Comparison of ENCODE assay signal across 17 cellular contexts in the genomic region with DNA sequence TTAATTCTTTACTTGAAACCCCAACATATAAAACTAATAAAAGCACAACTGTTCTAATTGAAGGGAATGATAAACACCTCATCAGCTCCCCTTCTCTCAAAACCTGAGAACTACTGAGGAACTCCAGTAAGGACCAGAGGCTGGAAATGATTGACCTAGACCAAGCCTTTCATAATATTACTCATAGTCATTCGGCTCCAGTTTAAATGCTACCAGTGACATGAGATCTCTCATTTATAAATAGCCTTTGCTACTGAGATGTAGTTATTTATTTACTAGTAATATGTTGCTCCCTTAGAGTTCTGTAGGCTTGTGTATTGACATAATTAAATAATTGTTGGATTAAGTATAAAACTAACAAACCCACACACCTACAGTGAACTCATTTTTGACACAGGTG.
DNase-seq lines count a peak whose midpoint lies in the region; ATAC-seq, FAIRE-seq and TF ChIP-seq lines count a peak whose summit lies in the region.
"Had no signal": no experiment of that assay in that cellular context is flagged by ENCODE, and none has a peak within 500 bp of the region (broad histone marks: within the 10 kb centered on the region; RNA-seq: fewer than 3 reads in every experiment).

No MANE protein-coding gene starts in this region.

- H3K4me3 Mint-ChIP-seq in activated CD4-positive, alpha-beta T cell treated with anti-CD3 and anti-CD28 coated beads for 36 hours = no peak overlapping the region
- H3K4me3 Mint-ChIP-seq: T-helper 2 cell treated with Interferon-gamma antibody and Interleukin-4, amounts not matched to agents 5 μg/mL and 100 μg/mL, for 36 hours had no signal

- H3K9me3 Mint-ChIP-seq in activated CD4-positive, alpha-beta T cell treated with anti-CD3 and anti-CD28 coated beads for 36 hours (ENCODE audit: low read depth) = no peaks in the 10 kb centered on the region

- H3K27me3 Mint-ChIP-seq in activated CD4-positive, alpha-beta T cell treated with anti-CD3 and anti-CD28 coated beads for 36 hours = no peaks in the 10 kb centered on the region

- no peaks in the 10 kb centered on the region for H3K4me1 Mint-ChIP-seq in activated CD4-positive, alpha-beta T cell treated with anti-CD3 and anti-CD28 coated beads for 36 hours

- no peak overlapping the region for H3K27ac Mint-ChIP-seq in activated CD4-positive, alpha-beta T cell treated with anti-CD3 and anti-CD28 coated beads for 36 hours
- H3K27ac Mint-ChIP-seq: T-helper 2 cell treated with Interferon-gamma antibody and Interleukin-4, amounts not matched to agents 5 μg/mL and 100 μg/mL, for 36 hours had no signal

- intact Hi-C loops in activated CD4-positive, alpha-beta T cell treated with anti-CD3 and anti-CD28 coated beads for 36 hours (cut with DNase I, micrococcal nuclease) = no loop called here

- CTCF ChIA-PET in activated CD4-positive, alpha-beta T cell treated with anti-CD3 and anti-CD28 coated beads for 36 hours (lab: Charles Lee) = no interaction called here

- POLR2A ChIA-PET in activated CD4-positive, alpha-beta T cell treated with anti-CD3 and anti-CD28 coated beads for 36 hours (lab: Charles Lee) = no interaction called here

- no peak for TF ChIP-seq POLR2A in GM12892 (IDR thresholded peaks at IDR 0.05; ENCODE audit: low read depth, low read length)

- peak; percentile 60 for ATAC-seq in GM19351 (IDR thresholded peaks at IDR 0.05; ENCODE audit: unreplicated experiment)
- ATAC-seq in HG02610 (IDR thresholded peaks at IDR 0.05; ENCODE audit: unreplicated experiment) = peak; percentile 65
- peak; percentile 99 for ATAC-seq in HG03175 (IDR thresholded peaks at IDR 0.05; ENCODE audit: unreplicated experiment)
- no peak for ATAC-seq in activated CD4-positive, alpha-beta T cell treated with anti-CD3 and anti-CD28 coated beads for 36 hours
- ATAC-seq: psoas muscle had no signal

- no peaks in the 10 kb centered on the region for H3K36me3 Mint-ChIP-seq in activated CD4-positive, alpha-beta T cell treated with anti-CD3 and anti-CD28 coated beads for 36 hours (ENCODE audit: low read depth)

- no peak for FAIRE-seq in GM12892 (lab: Jason Lieb, UNC)
- FAIRE-seq: frontal cortex, H1 had no signal

- DNase-seq in renal cortical epithelial cell (ENCODE audit: low read depth) = peak; percentile 95
- no peak for DNase-seq in NCI-H1930 (lab: John Stamatoyannopoulos, UW)
- DNase-seq in Ammon's horn (ENCODE audit: low spot score) = no peak
- no peak for DNase-seq in activated CD4-positive, alpha-beta T cell treated with anti-CD3 and anti-CD28 coated beads for 36 hours
- DNase-seq in GM12892 (ENCODE audit: insufficient read length) = no peak
- DNase-seq: activated CD4-positive, alpha-beta T cell treated with anti-CD3 and anti-CD28 coated beads, Interleukin-2, amount 50 U/mL, for 4 hours; islet precursor cell; NCI-H1105; NCI-H524 treated with DMSO at 0.1 percent for 48 hours; psoas muscle; upper lobe of left lung had no signal
